In the genomic region with DNA sequence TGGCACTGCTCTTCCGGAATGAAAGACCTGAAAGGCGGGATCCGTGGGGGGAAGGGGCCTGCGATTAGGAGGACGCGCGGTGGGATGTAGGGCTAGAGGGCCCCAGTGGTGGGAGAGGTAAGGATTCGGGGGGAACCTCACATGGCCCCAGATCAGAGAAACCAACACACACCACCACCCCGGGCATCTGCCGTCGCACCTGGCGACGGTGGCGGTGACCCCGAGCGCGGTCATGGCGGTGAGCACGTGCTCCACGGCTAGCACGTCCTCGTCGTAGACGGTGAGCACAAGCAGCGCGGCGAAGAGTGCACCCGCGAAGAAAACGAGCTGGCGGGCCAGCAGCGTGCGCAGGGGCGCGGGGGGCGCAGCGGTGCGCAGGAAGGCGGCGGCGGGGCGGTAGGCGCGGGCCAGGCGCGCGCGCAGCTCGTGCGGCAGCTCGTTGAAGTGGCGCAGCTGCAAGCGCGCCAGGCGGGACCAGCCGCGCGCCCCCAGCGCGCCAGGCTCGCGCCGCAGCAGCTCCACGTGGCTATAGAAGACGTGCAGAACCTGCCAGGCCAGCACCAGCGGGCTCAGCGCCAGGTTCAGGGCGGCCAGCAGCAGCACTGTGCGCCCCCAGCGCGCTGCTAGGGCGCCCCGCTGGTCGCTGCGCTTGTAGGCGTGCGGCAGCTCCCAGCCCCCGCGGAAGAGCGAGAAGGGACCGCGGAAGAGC, we compare ENCODE assay signal across 1 cellular context.
TF ChIP-seq lines count a peak whose summit lies in the region.

No MANE protein-coding gene starts in this region.

TF ChIP-seq in HepG2, 621 proteins besides CTCF, POLR2A, EP300 and RAD21 (continued from another document):
- TF ChIP-seq, protein P1, sequence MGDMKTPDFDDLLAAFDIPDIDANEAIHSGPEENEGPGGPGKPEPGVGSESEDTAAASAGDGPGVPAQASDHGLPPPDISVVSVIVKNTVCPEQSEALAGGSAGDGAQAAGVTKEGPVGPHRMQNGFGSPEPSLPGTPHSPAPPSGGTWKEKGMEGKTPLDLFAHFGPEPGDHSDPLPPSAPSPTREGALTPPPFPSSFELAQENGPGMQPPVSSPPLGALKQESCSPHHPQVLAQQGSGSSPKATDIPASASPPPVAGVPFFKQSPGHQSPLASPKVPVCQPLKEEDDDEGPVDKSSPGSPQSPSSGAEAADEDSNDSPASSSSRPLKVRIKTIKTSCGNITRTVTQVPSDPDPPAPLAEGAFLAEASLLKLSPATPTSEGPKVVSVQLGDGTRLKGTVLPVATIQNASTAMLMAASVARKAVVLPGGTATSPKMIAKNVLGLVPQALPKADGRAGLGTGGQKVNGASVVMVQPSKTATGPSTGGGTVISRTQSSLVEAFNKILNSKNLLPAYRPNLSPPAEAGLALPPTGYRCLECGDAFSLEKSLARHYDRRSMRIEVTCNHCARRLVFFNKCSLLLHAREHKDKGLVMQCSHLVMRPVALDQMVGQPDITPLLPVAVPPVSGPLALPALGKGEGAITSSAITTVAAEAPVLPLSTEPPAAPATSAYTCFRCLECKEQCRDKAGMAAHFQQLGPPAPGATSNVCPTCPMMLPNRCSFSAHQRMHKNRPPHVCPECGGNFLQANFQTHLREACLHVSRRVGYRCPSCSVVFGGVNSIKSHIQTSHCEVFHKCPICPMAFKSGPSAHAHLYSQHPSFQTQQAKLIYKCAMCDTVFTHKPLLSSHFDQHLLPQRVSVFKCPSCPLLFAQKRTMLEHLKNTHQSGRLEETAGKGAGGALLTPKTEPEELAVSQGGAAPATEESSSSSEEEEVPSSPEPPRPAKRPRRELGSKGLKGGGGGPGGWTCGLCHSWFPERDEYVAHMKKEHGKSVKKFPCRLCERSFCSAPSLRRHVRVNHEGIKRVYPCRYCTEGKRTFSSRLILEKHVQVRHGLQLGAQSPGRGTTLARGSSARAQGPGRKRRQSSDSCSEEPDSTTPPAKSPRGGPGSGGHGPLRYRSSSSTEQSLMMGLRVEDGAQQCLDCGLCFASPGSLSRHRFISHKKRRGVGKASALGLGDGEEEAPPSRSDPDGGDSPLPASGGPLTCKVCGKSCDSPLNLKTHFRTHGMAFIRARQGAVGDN (CRISPR knock-in tag; IDR thresholded peaks at IDR 0.05), result peak; percentile 66
- TF ChIP-seq ZNF451 (CRISPR knock-in tag; IDR thresholded peaks at IDR 0.05), result 0 out of 2 replicates have a peak, but pooled peaks have one; percentile 39
- TF ChIP-seq KDM5B (CRISPR knock-in tag; IDR thresholded peaks at IDR 0.05; ENCODE audit: borderline replicate concordance), result 0 out of 2 replicates have a peak, but pooled peaks have one; percentile 10
- TF ChIP-seq, protein P2, sequence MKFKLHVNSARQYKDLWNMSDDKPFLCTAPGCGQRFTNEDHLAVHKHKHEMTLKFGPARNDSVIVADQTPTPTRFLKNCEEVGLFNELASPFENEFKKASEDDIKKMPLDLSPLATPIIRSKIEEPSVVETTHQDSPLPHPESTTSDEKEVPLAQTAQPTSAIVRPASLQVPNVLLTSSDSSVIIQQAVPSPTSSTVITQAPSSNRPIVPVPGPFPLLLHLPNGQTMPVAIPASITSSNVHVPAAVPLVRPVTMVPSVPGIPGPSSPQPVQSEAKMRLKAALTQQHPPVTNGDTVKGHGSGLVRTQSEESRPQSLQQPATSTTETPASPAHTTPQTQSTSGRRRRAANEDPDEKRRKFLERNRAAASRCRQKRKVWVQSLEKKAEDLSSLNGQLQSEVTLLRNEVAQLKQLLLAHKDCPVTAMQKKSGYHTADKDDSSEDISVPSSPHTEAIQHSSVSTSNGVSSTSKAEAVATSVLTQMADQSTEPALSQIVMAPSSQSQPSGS (CRISPR knock-in tag; IDR thresholded peaks at IDR 0.05), result no peak
- TF ChIP-seq, protein P3, sequence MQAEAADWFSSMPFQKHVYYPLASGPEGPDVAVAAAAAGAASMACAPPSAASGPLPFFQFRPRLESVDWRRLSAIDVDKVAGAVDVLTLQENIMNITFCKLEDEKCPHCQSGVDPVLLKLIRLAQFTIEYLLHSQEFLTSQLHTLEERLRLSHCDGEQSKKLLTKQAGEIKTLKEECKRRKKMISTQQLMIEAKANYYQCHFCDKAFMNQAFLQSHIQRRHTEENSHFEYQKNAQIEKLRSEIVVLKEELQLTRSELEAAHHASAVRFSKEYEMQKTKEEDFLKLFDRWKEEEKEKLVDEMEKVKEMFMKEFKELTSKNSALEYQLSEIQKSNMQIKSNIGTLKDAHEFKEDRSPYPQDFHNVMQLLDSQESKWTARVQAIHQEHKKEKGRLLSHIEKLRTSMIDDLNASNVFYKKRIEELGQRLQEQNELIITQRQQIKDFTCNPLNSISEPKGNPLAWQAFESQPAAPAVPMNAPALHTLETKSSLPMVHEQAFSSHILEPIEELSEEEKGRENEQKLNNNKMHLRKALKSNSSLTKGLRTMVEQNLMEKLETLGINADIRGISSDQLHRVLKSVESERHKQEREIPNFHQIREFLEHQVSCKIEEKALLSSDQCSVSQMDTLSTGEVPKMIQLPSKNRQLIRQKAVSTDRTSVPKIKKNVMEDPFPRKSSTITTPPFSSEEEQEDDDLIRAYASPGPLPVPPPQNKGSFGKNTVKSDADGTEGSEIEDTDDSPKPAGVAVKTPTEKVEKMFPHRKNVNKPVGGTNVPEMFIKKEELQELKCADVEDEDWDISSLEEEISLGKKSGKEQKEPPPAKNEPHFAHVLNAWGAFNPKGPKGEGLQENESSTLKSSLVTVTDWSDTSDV (CRISPR knock-in tag; IDR thresholded peaks at IDR 0.05), result no peak
- no peak for TF ChIP-seq JUN (CRISPR knock-in tag; IDR thresholded peaks at IDR 0.05)
- no peak for TF ChIP-seq NONO (IDR thresholded peaks at IDR 0.05)
- peak; percentile 36; the same call in 1 of the 2 replicates for TF ChIP-seq NONO (CRISPR knock-in tag; conservative IDR thresholded peaks at IDR 0.05)
- TF ChIP-seq, protein P4, sequence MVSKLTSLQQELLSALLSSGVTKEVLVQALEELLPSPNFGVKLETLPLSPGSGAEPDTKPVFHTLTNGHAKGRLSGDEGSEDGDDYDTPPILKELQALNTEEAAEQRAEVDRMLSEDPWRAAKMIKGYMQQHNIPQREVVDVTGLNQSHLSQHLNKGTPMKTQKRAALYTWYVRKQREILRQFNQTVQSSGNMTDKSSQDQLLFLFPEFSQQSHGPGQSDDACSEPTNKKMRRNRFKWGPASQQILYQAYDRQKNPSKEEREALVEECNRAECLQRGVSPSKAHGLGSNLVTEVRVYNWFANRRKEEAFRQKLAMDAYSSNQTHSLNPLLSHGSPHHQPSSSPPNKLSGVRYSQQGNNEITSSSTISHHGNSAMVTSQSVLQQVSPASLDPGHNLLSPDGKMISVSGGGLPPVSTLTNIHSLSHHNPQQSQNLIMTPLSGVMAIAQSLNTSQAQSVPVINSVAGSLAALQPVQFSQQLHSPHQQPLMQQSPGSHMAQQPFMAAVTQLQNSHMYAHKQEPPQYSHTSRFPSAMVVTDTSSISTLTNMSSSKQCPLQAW (CRISPR knock-in tag; IDR thresholded peaks at IDR 0.05), result 0 out of 2 replicates have a peak, but pooled peaks have one; percentile 12
- TF ChIP-seq, protein P5, sequence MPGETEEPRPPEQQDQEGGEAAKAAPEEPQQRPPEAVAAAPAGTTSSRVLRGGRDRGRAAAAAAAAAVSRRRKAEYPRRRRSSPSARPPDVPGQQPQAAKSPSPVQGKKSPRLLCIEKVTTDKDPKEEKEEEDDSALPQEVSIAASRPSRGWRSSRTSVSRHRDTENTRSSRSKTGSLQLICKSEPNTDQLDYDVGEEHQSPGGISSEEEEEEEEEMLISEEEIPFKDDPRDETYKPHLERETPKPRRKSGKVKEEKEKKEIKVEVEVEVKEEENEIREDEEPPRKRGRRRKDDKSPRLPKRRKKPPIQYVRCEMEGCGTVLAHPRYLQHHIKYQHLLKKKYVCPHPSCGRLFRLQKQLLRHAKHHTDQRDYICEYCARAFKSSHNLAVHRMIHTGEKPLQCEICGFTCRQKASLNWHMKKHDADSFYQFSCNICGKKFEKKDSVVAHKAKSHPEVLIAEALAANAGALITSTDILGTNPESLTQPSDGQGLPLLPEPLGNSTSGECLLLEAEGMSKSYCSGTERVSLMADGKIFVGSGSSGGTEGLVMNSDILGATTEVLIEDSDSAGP (CRISPR knock-in tag; IDR thresholded peaks at IDR 0.05; ENCODE audit: borderline replicate concordance), result 0 out of 2 replicates have a peak, but pooled peaks have one; percentile 1
- TF ChIP-seq ZFY (CRISPR knock-in tag; IDR thresholded peaks at IDR 0.05), result peak; percentile 19; the same call in 1 of the 2 replicates
- TF ChIP-seq RFXAP (CRISPR knock-in tag; IDR thresholded peaks at IDR 0.05; ENCODE audit: borderline replicate concordance), result no peak
- TF ChIP-seq, protein P6, sequence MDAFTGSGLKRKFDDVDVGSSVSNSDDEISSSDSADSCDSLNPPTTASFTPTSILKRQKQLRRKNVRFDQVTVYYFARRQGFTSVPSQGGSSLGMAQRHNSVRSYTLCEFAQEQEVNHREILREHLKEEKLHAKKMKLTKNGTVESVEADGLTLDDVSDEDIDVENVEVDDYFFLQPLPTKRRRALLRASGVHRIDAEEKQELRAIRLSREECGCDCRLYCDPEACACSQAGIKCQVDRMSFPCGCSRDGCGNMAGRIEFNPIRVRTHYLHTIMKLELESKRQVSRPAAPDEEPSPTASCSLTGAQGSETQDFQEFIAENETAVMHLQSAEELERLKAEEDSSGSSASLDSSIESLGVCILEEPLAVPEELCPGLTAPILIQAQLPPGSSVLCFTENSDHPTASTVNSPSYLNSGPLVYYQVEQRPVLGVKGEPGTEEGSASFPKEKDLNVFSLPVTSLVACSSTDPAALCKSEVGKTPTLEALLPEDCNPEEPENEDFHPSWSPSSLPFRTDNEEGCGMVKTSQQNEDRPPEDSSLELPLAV (CRISPR knock-in tag; conservative IDR thresholded peaks at IDR 0.05; ENCODE audit: low read depth), result 0 out of 2 replicates have a peak, but pooled peaks have one; percentile 45
- TF ChIP-seq, protein P7, sequence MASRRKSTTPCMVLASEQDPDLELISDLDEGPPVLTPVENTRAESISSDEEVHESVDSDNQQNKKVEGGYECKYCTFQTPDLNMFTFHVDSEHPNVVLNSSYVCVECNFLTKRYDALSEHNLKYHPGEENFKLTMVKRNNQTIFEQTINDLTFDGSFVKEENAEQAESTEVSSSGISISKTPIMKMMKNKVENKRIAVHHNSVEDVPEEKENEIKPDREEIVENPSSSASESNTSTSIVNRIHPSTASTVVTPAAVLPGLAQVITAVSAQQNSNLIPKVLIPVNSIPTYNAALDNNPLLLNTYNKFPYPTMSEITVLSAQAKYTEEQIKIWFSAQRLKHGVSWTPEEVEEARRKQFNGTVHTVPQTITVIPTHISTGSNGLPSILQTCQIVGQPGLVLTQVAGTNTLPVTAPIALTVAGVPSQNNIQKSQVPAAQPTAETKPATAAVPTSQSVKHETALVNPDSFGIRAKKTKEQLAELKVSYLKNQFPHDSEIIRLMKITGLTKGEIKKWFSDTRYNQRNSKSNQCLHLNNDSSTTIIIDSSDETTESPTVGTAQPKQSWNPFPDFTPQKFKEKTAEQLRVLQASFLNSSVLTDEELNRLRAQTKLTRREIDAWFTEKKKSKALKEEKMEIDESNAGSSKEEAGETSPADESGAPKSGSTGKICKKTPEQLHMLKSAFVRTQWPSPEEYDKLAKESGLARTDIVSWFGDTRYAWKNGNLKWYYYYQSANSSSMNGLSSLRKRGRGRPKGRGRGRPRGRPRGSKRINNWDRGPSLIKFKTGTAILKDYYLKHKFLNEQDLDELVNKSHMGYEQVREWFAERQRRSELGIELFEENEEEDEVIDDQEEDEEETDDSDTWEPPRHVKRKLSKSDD (CRISPR knock-in tag; IDR thresholded peaks at IDR 0.05; ENCODE audit: low read depth), result peak; percentile 82
- TF ChIP-seq YY1 (IDR thresholded peaks at IDR 0.05; ENCODE audit: insufficient read depth, insufficient replicate concordance, low read depth, low read length), result no peak
- peak; percentile 32; the same call in 1 of the 2 replicates for TF ChIP-seq BORCS8-MEF2B (CRISPR knock-in tag; IDR thresholded peaks at IDR 0.05)
- no peak for TF ChIP-seq TBL1XR1 (IDR thresholded peaks at IDR 0.05; ENCODE audit: borderline replicate concordance, low read length, partially characterized antibody)
- TF ChIP-seq, protein P8, sequence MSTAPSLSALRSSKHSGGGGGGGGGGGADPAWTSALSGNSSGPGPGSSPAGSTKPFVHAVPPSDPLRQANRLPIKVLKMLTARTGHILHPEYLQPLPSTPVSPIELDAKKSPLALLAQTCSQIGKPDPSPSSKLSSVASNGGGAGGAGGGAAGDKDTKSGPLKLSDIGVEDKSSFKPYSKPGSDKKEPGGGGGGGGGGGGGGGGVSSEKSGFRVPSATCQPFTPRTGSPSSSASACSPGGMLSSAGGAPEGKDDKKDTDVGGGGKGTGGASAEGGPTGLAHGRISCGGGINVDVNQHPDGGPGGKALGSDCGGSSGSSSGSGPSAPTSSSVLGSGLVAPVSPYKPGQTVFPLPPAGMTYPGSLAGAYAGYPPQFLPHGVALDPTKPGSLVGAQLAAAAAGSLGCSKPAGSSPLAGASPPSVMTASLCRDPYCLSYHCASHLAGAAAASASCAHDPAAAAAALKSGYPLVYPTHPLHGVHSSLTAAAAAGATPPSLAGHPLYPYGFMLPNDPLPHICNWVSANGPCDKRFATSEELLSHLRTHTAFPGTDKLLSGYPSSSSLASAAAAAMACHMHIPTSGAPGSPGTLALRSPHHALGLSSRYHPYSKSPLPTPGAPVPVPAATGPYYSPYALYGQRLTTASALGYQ (CRISPR knock-in tag; IDR thresholded peaks at IDR 0.05), result no peak
